Comparison of ENCODE assay signal across 8 cellular contexts in the genomic region with DNA sequence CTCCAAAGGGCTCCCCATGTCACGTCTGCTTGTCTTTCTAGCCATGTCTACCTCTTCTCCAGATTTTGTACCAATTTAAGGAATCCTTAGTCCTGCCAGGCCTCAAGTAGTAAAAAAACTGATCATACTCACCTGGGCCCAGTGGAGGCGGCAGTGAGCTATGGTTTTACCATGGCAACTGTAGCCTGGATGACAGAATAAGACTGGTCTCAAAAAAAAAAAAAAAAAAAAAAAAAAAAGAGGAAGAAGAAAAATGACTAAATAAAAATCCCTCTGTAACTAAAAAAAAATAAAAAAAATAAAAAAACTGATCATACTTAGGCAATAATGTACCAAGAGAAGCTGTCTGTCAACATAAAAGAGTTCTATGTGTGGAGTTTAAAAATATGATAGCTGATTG.
DNase-seq lines count a peak whose midpoint lies in the region; ATAC-seq and TF ChIP-seq lines count a peak whose summit lies in the region.

No MANE protein-coding gene starts in this region.

- H3K4me3 Mint-ChIP-seq in WTC11 (no peak overlapping the region), neural progenitor cell (no peak overlapping the region)
- H3K4me3 Mint-ChIP-seq in T-helper 2 cell treated with Interferon-gamma antibody and Interleukin-4, amounts not matched to agents 5 μg/mL and 100 μg/mL, for 36 hours = no peak overlapping the region

- H3K36me3 ChIP-seq in neural progenitor cell = no peaks in the 10 kb centered on the region

- H3K27ac ChIP-seq in neural progenitor cell = no peak overlapping the region

- H3K79me2 ChIP-seq in neural progenitor cell (ENCODE audit: low read depth) = no peaks in the 10 kb centered on the region

- H3K4me3 ChIP-seq in GM12865 (ENCODE audit: low read depth, low read length) (no peak overlapping the region), neural progenitor cell (no peak overlapping the region)

- H3F3A ChIP-seq in neural progenitor cell (ENCODE audit: low read depth) = no peaks in the 10 kb centered on the region

- DNase-seq in GM12865 (ENCODE audit: low read depth) (peak; percentile 50), WTC11 (ENCODE audit: low spot score) (peak; percentile 68), neural progenitor cell (ENCODE audit: low spot score) (peak; percentile 56), hypothalamus (lab: John Stamatoyannopoulos, UW) (no peak), SW480 (ENCODE audit: low spot score) (no peak)
- DNase-seq in T-helper 2 cell treated with Interferon-gamma antibody and Interleukin-4, amounts not matched to agents 5 μg/mL and 100 μg/mL, for 36 hours (ENCODE audit: low spot score) = no peak

- no peaks in the 10 kb centered on the region for H3K9me3 ChIP-seq in neural progenitor cell (ENCODE audit: low read depth)

- peak; percentile 43 for TF ChIP-seq CTCF in GM12865 (IDR thresholded peaks at IDR 0.05; ENCODE audit: insufficient read depth, low read depth, low read length, missing control alignments)
- TF ChIP-seq CTCF in WTC11 (IDR thresholded peaks at IDR 0.05) = no peak
- peak; percentile 45 for TF ChIP-seq CTCF in neural progenitor cell (IDR thresholded peaks at IDR 0.05)

- POLR2A ChIA-PET in WTC11 (lab: Charles Lee) = interaction anchor here (0.7 kb wide), 2 partner anchors 343 to 702 kb away, joined by 4 to 7 read pairs; no protein-coding TSS in a partner anchor

- H3K27me3 Mint-ChIP-seq in WTC11 (ENCODE audit: low read depth) (no peaks in the 10 kb centered on the region), neural progenitor cell (ENCODE audit: insufficient read depth, low read depth) (no peaks in the 10 kb centered on the region)
- H3K27me3 Mint-ChIP-seq in T-helper 2 cell treated with Interferon-gamma antibody and Interleukin-4, amounts not matched to agents 5 μg/mL and 100 μg/mL, for 36 hours (ENCODE audit: low read depth) = no peaks in the 10 kb centered on the region

- H3K9ac ChIP-seq in neural progenitor cell = no peak overlapping the region

- no peak overlapping the region for H3K27ac Mint-ChIP-seq in WTC11
- H3K27ac Mint-ChIP-seq in neural progenitor cell = no peak overlapping the region
- H3K27ac Mint-ChIP-seq in T-helper 2 cell treated with Interferon-gamma antibody and Interleukin-4, amounts not matched to agents 5 μg/mL and 100 μg/mL, for 36 hours = no peak overlapping the region

- CTCF ChIA-PET in WTC11 (lab: Charles Lee) = interaction anchor here (0.6 to 1.4 kb wide), 13 partner anchors 8 to 1089 kb away, joined by 3 to 6 read pairs (median 4); no protein-coding TSS in a partner anchor

- H3K4me1 Mint-ChIP-seq in WTC11 (0 out of 2 replicates have a peak, but pooled peaks cover 4% of the 10 kb centered on the region), neural progenitor cell (no peaks in the 10 kb centered on the region)
- no peaks in the 10 kb centered on the region for H3K4me1 Mint-ChIP-seq in T-helper 2 cell treated with Interferon-gamma antibody and Interleukin-4, amounts not matched to agents 5 μg/mL and 100 μg/mL, for 36 hours (ENCODE audit: low read depth)

- H3K27me3 ChIP-seq in neural progenitor cell = no peaks in the 10 kb centered on the region

- H3K4me1 ChIP-seq in neural progenitor cell = no peaks in the 10 kb centered on the region

- no peak overlapping the region for H2AFZ ChIP-seq in neural progenitor cell (replicated peaks)

- H4K20me1 ChIP-seq in neural progenitor cell (ENCODE audit: low read depth) = no peaks in the 10 kb centered on the region

- H3K36me3 Mint-ChIP-seq in WTC11 (no peaks in the 10 kb centered on the region), neural progenitor cell (no peaks in the 10 kb centered on the region)
- H3K36me3 Mint-ChIP-seq in T-helper 2 cell treated with Interferon-gamma antibody and Interleukin-4, amounts not matched to agents 5 μg/mL and 100 μg/mL, for 36 hours (ENCODE audit: low read depth) = no peaks in the 10 kb centered on the region

- no peak overlapping the region for H3K4me2 ChIP-seq in neural progenitor cell

- no peaks in the 10 kb centered on the region for H3K9me3 Mint-ChIP-seq in WTC11
- peaks cover 4% of the 10 kb centered on the region for H3K9me3 Mint-ChIP-seq in neural progenitor cell
- no peaks in the 10 kb centered on the region for H3K9me3 Mint-ChIP-seq in T-helper 2 cell treated with Interferon-gamma antibody and Interleukin-4, amounts not matched to agents 5 μg/mL and 100 μg/mL, for 36 hours

- ATAC-seq in GM21360 (IDR thresholded peaks at IDR 0.05; ENCODE audit: unreplicated experiment) (peak; percentile 100), HG03439 (IDR thresholded peaks at IDR 0.05; ENCODE audit: unreplicated experiment) (peak; percentile 98), WTC11 (peak; percentile 99)

TF ChIP-seq in WTC11, 78 proteins besides CTCF, POLR2A, EP300 and RAD21 (continues in another document):
- TF ChIP-seq EMX1 (CRISPR knock-in tag; IDR thresholded peaks at IDR 0.05) (no peak), RORB (CRISPR knock-in tag; IDR thresholded peaks at IDR 0.05) (no peak), ZNF121 (CRISPR knock-in tag; IDR thresholded peaks at IDR 0.05) (no peak), FOXP4 (CRISPR knock-in tag; IDR thresholded peaks at IDR 0.05) (no peak), KAT7 (CRISPR knock-in tag; IDR thresholded peaks at IDR 0.05; ENCODE audit: borderline replicate concordance) (no peak), TP53 (CRISPR knock-in tag; IDR thresholded peaks at IDR 0.05) (no peak), SMAD4 (CRISPR knock-in tag; IDR thresholded peaks at IDR 0.05) (no peak)
- TF ChIP-seq, protein P1, sequence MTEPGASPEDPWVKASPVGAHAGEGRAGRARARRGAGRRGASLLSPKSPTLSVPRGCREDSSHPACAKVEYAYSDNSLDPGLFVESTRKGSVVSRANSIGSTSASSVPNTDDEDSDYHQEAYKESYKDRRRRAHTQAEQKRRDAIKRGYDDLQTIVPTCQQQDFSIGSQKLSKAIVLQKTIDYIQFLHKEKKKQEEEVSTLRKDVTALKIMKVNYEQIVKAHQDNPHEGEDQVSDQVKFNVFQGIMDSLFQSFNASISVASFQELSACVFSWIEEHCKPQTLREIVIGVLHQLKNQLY (CRISPR knock-in tag; IDR thresholded peaks at IDR 0.05) = no peak
- TF ChIP-seq, protein P2, sequence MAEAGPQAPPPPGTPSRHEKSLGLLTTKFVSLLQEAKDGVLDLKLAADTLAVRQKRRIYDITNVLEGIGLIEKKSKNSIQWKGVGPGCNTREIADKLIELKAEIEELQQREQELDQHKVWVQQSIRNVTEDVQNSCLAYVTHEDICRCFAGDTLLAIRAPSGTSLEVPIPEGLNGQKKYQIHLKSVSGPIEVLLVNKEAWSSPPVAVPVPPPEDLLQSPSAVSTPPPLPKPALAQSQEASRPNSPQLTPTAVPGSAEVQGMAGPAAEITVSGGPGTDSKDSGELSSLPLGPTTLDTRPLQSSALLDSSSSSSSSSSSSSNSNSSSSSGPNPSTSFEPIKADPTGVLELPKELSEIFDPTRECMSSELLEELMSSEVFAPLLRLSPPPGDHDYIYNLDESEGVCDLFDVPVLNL (CRISPR knock-in tag; IDR thresholded peaks at IDR 0.05; ENCODE audit: borderline replicate concordance, low read depth) = no peak
- TF ChIP-seq, protein P3, sequence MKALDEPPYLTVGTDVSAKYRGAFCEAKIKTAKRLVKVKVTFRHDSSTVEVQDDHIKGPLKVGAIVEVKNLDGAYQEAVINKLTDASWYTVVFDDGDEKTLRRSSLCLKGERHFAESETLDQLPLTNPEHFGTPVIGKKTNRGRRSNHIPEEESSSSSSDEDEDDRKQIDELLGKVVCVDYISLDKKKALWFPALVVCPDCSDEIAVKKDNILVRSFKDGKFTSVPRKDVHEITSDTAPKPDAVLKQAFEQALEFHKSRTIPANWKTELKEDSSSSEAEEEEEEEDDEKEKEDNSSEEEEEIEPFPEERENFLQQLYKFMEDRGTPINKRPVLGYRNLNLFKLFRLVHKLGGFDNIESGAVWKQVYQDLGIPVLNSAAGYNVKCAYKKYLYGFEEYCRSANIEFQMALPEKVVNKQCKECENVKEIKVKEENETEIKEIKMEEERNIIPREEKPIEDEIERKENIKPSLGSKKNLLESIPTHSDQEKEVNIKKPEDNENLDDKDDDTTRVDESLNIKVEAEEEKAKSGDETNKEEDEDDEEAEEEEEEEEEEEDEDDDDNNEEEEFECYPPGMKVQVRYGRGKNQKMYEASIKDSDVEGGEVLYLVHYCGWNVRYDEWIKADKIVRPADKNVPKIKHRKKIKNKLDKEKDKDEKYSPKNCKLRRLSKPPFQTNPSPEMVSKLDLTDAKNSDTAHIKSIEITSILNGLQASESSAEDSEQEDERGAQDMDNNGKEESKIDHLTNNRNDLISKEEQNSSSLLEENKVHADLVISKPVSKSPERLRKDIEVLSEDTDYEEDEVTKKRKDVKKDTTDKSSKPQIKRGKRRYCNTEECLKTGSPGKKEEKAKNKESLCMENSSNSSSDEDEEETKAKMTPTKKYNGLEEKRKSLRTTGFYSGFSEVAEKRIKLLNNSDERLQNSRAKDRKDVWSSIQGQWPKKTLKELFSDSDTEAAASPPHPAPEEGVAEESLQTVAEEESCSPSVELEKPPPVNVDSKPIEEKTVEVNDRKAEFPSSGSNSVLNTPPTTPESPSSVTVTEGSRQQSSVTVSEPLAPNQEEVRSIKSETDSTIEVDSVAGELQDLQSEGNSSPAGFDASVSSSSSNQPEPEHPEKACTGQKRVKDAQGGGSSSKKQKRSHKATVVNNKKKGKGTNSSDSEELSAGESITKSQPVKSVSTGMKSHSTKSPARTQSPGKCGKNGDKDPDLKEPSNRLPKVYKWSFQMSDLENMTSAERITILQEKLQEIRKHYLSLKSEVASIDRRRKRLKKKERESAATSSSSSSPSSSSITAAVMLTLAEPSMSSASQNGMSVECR (CRISPR knock-in tag; IDR thresholded peaks at IDR 0.05; ENCODE audit: borderline replicate concordance) = no peak
- TF ChIP-seq, protein P4, sequence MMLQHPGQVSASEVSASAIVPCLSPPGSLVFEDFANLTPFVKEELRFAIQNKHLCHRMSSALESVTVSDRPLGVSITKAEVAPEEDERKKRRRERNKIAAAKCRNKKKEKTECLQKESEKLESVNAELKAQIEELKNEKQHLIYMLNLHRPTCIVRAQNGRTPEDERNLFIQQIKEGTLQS (CRISPR knock-in tag; conservative IDR thresholded peaks at IDR 0.05) = no peak

Comparison
In these comparisons a context has a peak if more than half of its experiments do, and no peak if none do; other contexts are left out.
1. DNase-seq: peak in GM12865 (single experiment), WTC11 (single experiment) and neural progenitor cell (single experiment); none in hypothalamus (0 of 51), SW480 (single experiment) and T-helper 2 cell treated with Interferon-gamma antibody and Interleukin-4, amounts not matched to agents 5 μg/mL and 100 μg/mL, for 36 hours (single experiment).
2. Peak in every context shown above with its lines, with median percentiles within 50 percentile points of each other: ATAC-seq.